ENCODE assay signal across 23 cellular contexts in the genomic region with DNA sequence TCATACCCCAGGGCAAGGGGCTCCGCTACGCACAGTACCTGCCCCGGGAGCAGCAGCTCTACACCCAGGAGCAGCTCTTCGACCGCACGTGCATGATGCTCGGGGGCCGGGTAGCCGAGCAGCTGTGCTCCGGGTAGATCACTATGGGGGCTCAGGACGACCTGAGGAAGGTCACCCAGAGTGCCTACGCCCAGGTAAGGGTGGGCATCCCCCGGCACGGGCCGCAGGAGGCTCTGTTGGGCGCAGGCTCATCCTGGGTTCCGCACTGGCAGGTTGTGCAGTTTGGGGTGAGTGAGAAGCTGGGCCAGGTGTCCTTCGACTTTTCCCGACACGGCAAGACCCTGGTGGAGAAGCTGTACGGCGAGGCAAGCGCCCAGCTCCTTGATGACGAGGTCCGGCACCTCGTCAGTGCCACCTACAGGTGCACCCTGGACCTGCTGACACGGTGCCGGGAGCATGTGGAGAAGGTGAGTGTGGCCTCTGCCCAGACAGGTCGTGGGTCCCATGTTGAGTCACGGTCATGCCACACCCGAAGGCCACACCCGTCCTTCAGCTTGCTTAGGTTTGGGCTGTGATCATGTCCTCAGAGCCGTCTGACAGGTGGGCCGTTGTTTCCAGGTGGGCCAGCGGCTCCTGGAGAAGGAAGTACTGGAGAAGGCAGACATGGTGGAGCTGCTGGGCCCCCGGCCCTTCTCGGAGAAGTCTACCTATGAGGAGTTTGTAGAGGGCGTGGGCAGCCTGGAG. TPM values are rescaled to one million over a fixed set of nuclear protein-coding genes. Genes with fewer than 3 reads are reported as not detected.
DNase-seq lines count a peak whose midpoint lies in the region; ATAC-seq lines count a peak whose summit lies in the region.
"Had no signal": no experiment of that assay in that cellular context is flagged by ENCODE, and none has a peak within 500 bp of the region (broad histone marks: within the 10 kb centered on the region; RNA-seq: fewer than 3 reads in every experiment).

No MANE protein-coding gene starts in this region.

- POLR2A ChIA-PET in activated CD4-positive, alpha-beta T cell treated with anti-CD3 and anti-CD28 coated beads, Interleukin-2, amount 10 ng/mL, durations not matched to agents 7 days and 5 days (lab: Charles Lee): no interaction called here

- H3K36me3 ChIP-seq in aorta (ENCODE audit: control insufficient read depth in 1 of 2, insufficient read depth in 2 of 2, low read length in 1 of 2): no peaks in the 10 kb centered on the region
- H3K36me3 ChIP-seq: pancreas, transverse colon had no signal

- no peaks in the 10 kb centered on the region for H3K4me1 Mint-ChIP-seq in activated CD4-positive, alpha-beta T cell treated with anti-CD3 and anti-CD28 coated beads, Interleukin-2, amount 10 ng/mL, durations not matched to agents 7 days and 5 days
- no peaks in the 10 kb centered on the region for H3K4me1 Mint-ChIP-seq in activated T-helper 17 cell treated with anti-CD3 and anti-CD28 coated beads, Interleukin-2, amount 50 U/mL, for 72 hours

- H3K27ac ChIP-seq in angular gyrus (ENCODE audit: low read depth, low read length) (peak overlapping the region; percentile 8), aorta (ENCODE audit: low read depth in 1 of 2, low read length in 2 of 2) (no peak overlapping the region)
- H3K27ac ChIP-seq: body of pancreas, coronary artery, heart right ventricle, pancreas, SJCRH30, transverse colon, WERI-Rb-1 had no signal

- no peaks in the 10 kb centered on the region for H3K9me3 ChIP-seq in aorta (ENCODE audit: control insufficient read depth, low read length)
- H3K9me3 ChIP-seq: body of pancreas, pancreas, SJCRH30, transverse colon had no signal

- H3K4me3 ChIP-seq in aorta (ENCODE audit: low read length in 2 of 2): no peak overlapping the region
- H3K4me3 ChIP-seq: body of pancreas, coronary artery, heart right ventricle, lung, pancreas, SJCRH30, transverse colon had no signal

- no peaks in the 10 kb centered on the region for H3K27me3 ChIP-seq in aorta (ENCODE audit: control insufficient read depth in 1 of 2, insufficient read depth in 2 of 2, low read length in 1 of 2)
- H3K27me3 ChIP-seq: body of pancreas, heart right ventricle, pancreas, SJCRH30, transverse colon had no signal

- peak overlapping the region; percentile 14 for H3K27ac Mint-ChIP-seq in activated CD4-positive, alpha-beta T cell treated with anti-CD3 and anti-CD28 coated beads, Interleukin-2, amount 10 ng/mL, durations not matched to agents 7 days and 5 days
- H3K27ac Mint-ChIP-seq in activated T-helper 17 cell treated with anti-CD3 and anti-CD28 coated beads, Interleukin-2, amount 50 U/mL, for 72 hours: no peak overlapping the region
- H3K27ac Mint-ChIP-seq: activated naive CD8-positive, alpha-beta T cell had no signal

- WGBS in aorta, 2 donors: 94% methylated on average over 38 of the region's 38 CpGs

- no peaks in the 10 kb centered on the region for H3K4me1 ChIP-seq in aorta (ENCODE audit: control insufficient read depth in 1 of 2, insufficient read depth in 2 of 2, low read length in 2 of 2)
- H3K4me1 ChIP-seq: body of pancreas, heart right ventricle, pancreas, SJCRH30, transverse colon had no signal

- intact Hi-C loops in left colon (cut with DNase I, micrococcal nuclease) (no loop called here), aorta (cut with DNase I) (no loop called here)

- H3K27me3 Mint-ChIP-seq in activated CD4-positive, alpha-beta T cell treated with anti-CD3 and anti-CD28 coated beads, Interleukin-2, amount 10 ng/mL, durations not matched to agents 7 days and 5 days: no peaks in the 10 kb centered on the region
- H3K27me3 Mint-ChIP-seq in activated T-helper 17 cell treated with anti-CD3 and anti-CD28 coated beads, Interleukin-2, amount 50 U/mL, for 72 hours: no peaks in the 10 kb centered on the region
- H3K27me3 Mint-ChIP-seq: activated naive CD8-positive, alpha-beta T cell had no signal

- peaks cover 26% of the 10 kb centered on the region for H3K36me3 Mint-ChIP-seq in activated CD4-positive, alpha-beta T cell treated with anti-CD3 and anti-CD28 coated beads, Interleukin-2, amount 10 ng/mL, durations not matched to agents 7 days and 5 days (ENCODE audit: low read depth)
- H3K36me3 Mint-ChIP-seq in activated T-helper 17 cell treated with anti-CD3 and anti-CD28 coated beads, Interleukin-2, amount 50 U/mL, for 72 hours (ENCODE audit: low read depth): peaks cover 21% of the 10 kb centered on the region

- ATAC-seq in left colon (peak; percentile 74), aorta (ENCODE audit: low FRiP score) (peak; percentile 46), HG03280 (IDR thresholded peaks at IDR 0.05; ENCODE audit: unreplicated experiment) (no peak)
- ATAC-seq in activated T-helper 17 cell treated with anti-CD3 and anti-CD28 coated beads, Interleukin-2, amount 50 U/mL, for 72 hours (replicated peaks): no peak
- ATAC-seq: body of pancreas, pancreas had no signal

- no peak for DNase-seq in activated CD4-positive, alpha-beta T cell treated with anti-CD3 and anti-CD28 coated beads, Interleukin-2, amount 10 ng/mL, durations not matched to agents 7 days and 5 days
- DNase-seq in activated CD4-positive, alpha-beta T cell treated with anti-CD3 and anti-CD28 coated beads, Interleukin-2, amount 50 U/mL, for 4 hours: no peak
- DNase-seq in left colon (no peak), aorta (no peak), T-helper 1 cell (no peak)
- DNase-seq: activated T-cell treated with anti-CD3 and anti-CD28 coated beads, Interleukin-2, amount 50 U/mL, for 48 hours; body of pancreas; heart right ventricle; Karpas-422; NCI-H1105 treated with DMSO at 0.1 percent for 48 hours; NCI-H69; pancreas; SJCRH30; stimulated activated naive CD4-positive, alpha-beta T cell treated with Interleukin-2 at 50 U/mL for 16 hours; T-helper 2 cell; transverse colon; WERI-Rb-1 had no signal

- H3K9me3 Mint-ChIP-seq in activated CD4-positive, alpha-beta T cell treated with anti-CD3 and anti-CD28 coated beads, Interleukin-2, amount 10 ng/mL, durations not matched to agents 7 days and 5 days: peaks cover 5% of the 10 kb centered on the region
- H3K9me3 Mint-ChIP-seq in activated T-helper 17 cell treated with anti-CD3 and anti-CD28 coated beads, Interleukin-2, amount 50 U/mL, for 72 hours: no peaks in the 10 kb centered on the region

- CTCF ChIA-PET in activated CD4-positive, alpha-beta T cell treated with anti-CD3 and anti-CD28 coated beads, Interleukin-2, amount 10 ng/mL, durations not matched to agents 7 days and 5 days (lab: Charles Lee): interaction anchor here (1.0 kb wide), 1 partner anchor 9 kb away, joined by 4 read pairs; no protein-coding TSS in a partner anchor

- no peak overlapping the region for H3K4me3 Mint-ChIP-seq in activated CD4-positive, alpha-beta T cell treated with anti-CD3 and anti-CD28 coated beads, Interleukin-2, amount 10 ng/mL, durations not matched to agents 7 days and 5 days
- H3K4me3 Mint-ChIP-seq in activated T-helper 17 cell treated with anti-CD3 and anti-CD28 coated beads, Interleukin-2, amount 50 U/mL, for 72 hours: no peak overlapping the region
- H3K4me3 Mint-ChIP-seq: activated naive CD8-positive, alpha-beta T cell had no signal

RNA-seq across cellular contexts. Expression of a gene that starts 19.3 kb away (rescaled TPM):
- total RNA-seq in activated CD4-positive, alpha-beta T cell treated with anti-CD3 and anti-CD28 coated beads, Interleukin-2, amount 10 ng/mL, durations not matched to agents 7 days and 5 days: under 1 TPM; 0.07 to 0.15 TPM
- total RNA-seq in left colon (1 to 10 TPM; 3.8 to 4.9 TPM), aorta (1 to 10 TPM; 1.1 to 3.5 TPM)
- 1 to 10 TPM; 3.0 to 3.2 TPM for polyA plus RNA-seq in aorta
- total RNA-seq in activated T-helper 17 cell treated with anti-CD3 and anti-CD28 coated beads, Interleukin-2, amount 50 U/mL, for 72 hours: under 1 TPM in 1 of 2 donors, not detected in 1; 0.53 TPM

RNA-seq across cellular contexts. Expression of a gene that starts 51.4 kb away (rescaled TPM):
- total RNA-seq in activated CD4-positive, alpha-beta T cell treated with anti-CD3 and anti-CD28 coated beads, Interleukin-2, amount 10 ng/mL, durations not matched to agents 7 days and 5 days: 10 to 100 TPM; 30.7 to 35.5 TPM
- total RNA-seq in left colon (10 to 100 TPM; 25.4 to 34.0 TPM), aorta (10 to 100 TPM; 55.0 to 69.3 TPM)
- polyA plus RNA-seq in aorta: 10 to 100 TPM; 53.6 to 78.0 TPM
- 10 to 100 TPM in 1 of 2 donors, 1 to 10 TPM in 1; 9.3 to 11.1 TPM for total RNA-seq in activated T-helper 17 cell treated with anti-CD3 and anti-CD28 coated beads, Interleukin-2, amount 50 U/mL, for 72 hours

Comparison
In these comparisons a context has a peak if more than half of its experiments do, and no peak if none do; other contexts are left out.
1. ATAC-seq: peak in left colon (single experiment) and aorta (single experiment); none in activated T-helper 17 cell treated with anti-CD3 and anti-CD28 coated beads, Interleukin-2, amount 50 U/mL, for 72 hours (single experiment) and HG03280 (single experiment).